In genomic region chr16:2775765-2776499, GRCh38 we compare ENCODE assay signal across 9 cellular contexts. TPM values are rescaled to one million over a fixed set of nuclear protein-coding genes. Genes with fewer than 3 reads are reported as not detected.
A peak's percentile ranks its signal among the peaks of the same experiment; 100 is the strongest.
DNase-seq lines count a peak whose midpoint lies in the region; ATAC-seq and TF ChIP-seq lines count a peak whose summit lies in the region.
"Had no signal": no experiment of that assay in that cellular context is flagged by ENCODE, and none has a peak within 500 bp of the region (broad histone marks: within the 10 kb centered on the region; RNA-seq: fewer than 3 reads in every experiment).

No MANE protein-coding gene starts in this region.

- no peak overlapping the region for H2AFZ ChIP-seq in OCI-LY1 (ENCODE audit: low read length)

- intact Hi-C loops in mucosa of descending colon (cut with DNase I, micrococcal nuclease): no loop called here

- H3K4me1 Mint-ChIP-seq in endodermal cell: peaks cover 15% of the 10 kb centered on the region
- H3K4me1 Mint-ChIP-seq in nephron progenitor cell: peaks cover 54% of the 10 kb centered on the region

- H3K4me3 Mint-ChIP-seq in endodermal cell: peak overlapping the region; percentile 95
- peak overlapping the region; percentile 95 for H3K4me3 Mint-ChIP-seq in nephron progenitor cell

- H3K4me2 ChIP-seq in BLaER1: peak overlapping the region; percentile 92
- H3K4me2 ChIP-seq in OCI-LY1 (ENCODE audit: low read length): peak overlapping the region; percentile 99

- H4K20me1 ChIP-seq in BLaER1 (peaks cover 58% of the 10 kb centered on the region), OCI-LY1 (ENCODE audit: insufficient read depth, low read length) (no peaks in the 10 kb centered on the region)

- DNase-seq in endodermal cell (no peak), nephron progenitor cell (no peak), A172 (ENCODE audit: low spot score) (no peak), mucosa of descending colon (no peak)
- DNase-seq: NCI-H774 had no signal

- no peaks in the 10 kb centered on the region for H3K9me3 ChIP-seq in BLaER1
- no peaks in the 10 kb centered on the region for H3K9me3 ChIP-seq in OCI-LY1 (ENCODE audit: low read length)
- H3K9me3 ChIP-seq in endodermal cell (ENCODE audit: control insufficient read depth, low read length): no peaks in the 10 kb centered on the region
- no peaks in the 10 kb centered on the region for H3K9me3 ChIP-seq in mucosa of descending colon

- H3F3A ChIP-seq in OCI-LY1 (ENCODE audit: insufficient read depth, low read length): no peaks in the 10 kb centered on the region

- H3K9ac ChIP-seq in BLaER1: peak overlapping the region; percentile 100
- H3K9ac ChIP-seq in OCI-LY1 (ENCODE audit: low read length): peak overlapping the region; percentile 97
- peak overlapping the region; percentile 87 for H3K9ac ChIP-seq in endodermal cell (ENCODE audit: extremely low read depth, low read length, poor library complexity, severe bottlenecking)

- no peaks in the 10 kb centered on the region for H3K27me3 Mint-ChIP-seq in endodermal cell (ENCODE audit: insufficient read depth)
- H3K27me3 Mint-ChIP-seq in nephron progenitor cell (ENCODE audit: low read depth, poor library complexity): no peaks in the 10 kb centered on the region

- H3K27ac ChIP-seq in BLaER1 (peak overlapping the region; percentile 100), OCI-LY1 (ENCODE audit: low read depth, low read length, poor library complexity, severe bottlenecking) (peak overlapping the region; percentile 24), endodermal cell (ENCODE audit: low read depth, low read length) (no peak overlapping the region)

- H3K4me1 ChIP-seq in BLaER1 (peaks cover 41% of the 10 kb centered on the region), OCI-LY1 (ENCODE audit: insufficient read depth, low read length, severe bottlenecking) (peaks cover 24% of the 10 kb centered on the region), endodermal cell (ENCODE audit: control insufficient read depth, insufficient read depth, low read length) (no peaks in the 10 kb centered on the region), mucosa of descending colon (ENCODE audit: low read depth) (peaks cover 16% of the 10 kb centered on the region)

- no peaks in the 10 kb centered on the region for H3K9me2 ChIP-seq in OCI-LY1 (ENCODE audit: low read depth, low read length)

- H3K4me3 ChIP-seq in BLaER1 (peak overlapping the region; percentile 99), OCI-LY1 (ENCODE audit: low read depth, low read length, poor library complexity, severe bottlenecking) (peak overlapping the region; percentile 94), endodermal cell (ENCODE audit: low read length) (peak overlapping the region; percentile 99), mucosa of descending colon (no peak overlapping the region)

- ATAC-seq in HG03520 (IDR thresholded peaks at IDR 0.05; ENCODE audit: unreplicated experiment): no peak
- no peak for ATAC-seq in GM19395 (IDR thresholded peaks at IDR 0.05; ENCODE audit: unreplicated experiment)
- no peak for ATAC-seq in mucosa of descending colon

- H3K27ac Mint-ChIP-seq in endodermal cell (peak overlapping the region; percentile 96), nephron progenitor cell (peak overlapping the region; percentile 91)

- H3K79me2 ChIP-seq in OCI-LY1 (ENCODE audit: insufficient read depth, low read length): peaks cover 14% of the 10 kb centered on the region

- no peaks in the 10 kb centered on the region for H3K9me3 Mint-ChIP-seq in endodermal cell
- H3K9me3 Mint-ChIP-seq in nephron progenitor cell: no peaks in the 10 kb centered on the region

- 60 to 63% methylated on average over 11 of the region's 11 CpGs for WGBS in endodermal cell (ENCODE audit: insufficient coverage in 1 of 2, insufficient read length in 1 of 2), 2 experiments

- peaks cover 47% of the 10 kb centered on the region for H3K36me3 ChIP-seq in BLaER1
- peaks cover 39% of the 10 kb centered on the region for H3K36me3 ChIP-seq in OCI-LY1 (ENCODE audit: insufficient read depth, low read length)
- H3K36me3 ChIP-seq in endodermal cell (ENCODE audit: control insufficient read depth, insufficient read depth, low read length): peaks cover 39% of the 10 kb centered on the region
- H3K36me3 ChIP-seq in mucosa of descending colon (ENCODE audit: low read depth): peaks cover 4% of the 10 kb centered on the region

- no peaks in the 10 kb centered on the region for H3K27me3 ChIP-seq in BLaER1
- H3K27me3 ChIP-seq in OCI-LY1 (ENCODE audit: insufficient read depth, low read length): no peaks in the 10 kb centered on the region
- no peaks in the 10 kb centered on the region for H3K27me3 ChIP-seq in endodermal cell (ENCODE audit: control insufficient read depth, insufficient read depth, low read length, poor library complexity, severe bottlenecking)

- peaks cover 40% of the 10 kb centered on the region for H3K36me3 Mint-ChIP-seq in endodermal cell (ENCODE audit: low read depth)
- H3K36me3 Mint-ChIP-seq in nephron progenitor cell (ENCODE audit: low read depth): peaks cover 24% of the 10 kb centered on the region

- TF ChIP-seq CTCF in OCI-LY1 (IDR thresholded peaks at IDR 0.05; ENCODE audit: low read length) (no peak), endodermal cell (conservative IDR thresholded peaks at IDR 0.05) (no peak), nephron progenitor cell (IDR thresholded peaks at IDR 0.05) (no peak), mucosa of descending colon (IDR thresholded peaks at IDR 0.05) (no peak)

RNA-seq across cellular contexts. Expression of gene ELOB, which starts 1.1 kb away (rescaled TPM):
- total RNA-seq in endodermal cell (100 to 1,000 TPM; 264 to 272 TPM), mucosa of descending colon (100 to 1,000 TPM; 231 to 296 (median 285) TPM)
- 227 TPM for polyA plus RNA-seq in endodermal cell (2013, experiment 1 of 2)
- 216 TPM for polyA plus RNA-seq in endodermal cell (2013, experiment 2 of 2)
- 397 and 571 TPM in 2 replicates for total RNA-seq in A172 (2014; rRNA removed; shearing (Covaris generic))

RNA-seq across cellular contexts. Expression of gene PRSS33, which starts 11.4 kb away (rescaled TPM):
- under 1 TPM in 1 of 2 donors, not detected in 1; 0.35 TPM for total RNA-seq in endodermal cell
- polyA plus RNA-seq in endodermal cell (2013, experiment 1 of 2): 0.36 TPM
- 0.41 TPM for polyA plus RNA-seq in endodermal cell (2013, experiment 2 of 2)
- 0.17 and 0.36 TPM in 2 replicates for total RNA-seq in A172 (2014; rRNA removed; shearing (Covaris generic))
- total RNA-seq in mucosa of descending colon: not detected

RNA-seq across cellular contexts. Expression of gene PRSS41, which starts 22.3 kb away (rescaled TPM):
- total RNA-seq in endodermal cell (not detected), mucosa of descending colon (not detected)
- not detected for polyA plus RNA-seq in endodermal cell (2013, experiment 1 of 2)
- polyA plus RNA-seq in endodermal cell (2013, experiment 2 of 2): not detected
- not detected in 2 replicates for total RNA-seq in A172 (2014; rRNA removed; shearing (Covaris generic))

RNA-seq across cellular contexts. Expression of gene SRRM2, which starts 23.5 kb away (rescaled TPM):
- 100 to 1,000 TPM; 843 to 876 TPM for total RNA-seq in endodermal cell
- 625 TPM for polyA plus RNA-seq in endodermal cell (2013, experiment 1 of 2)
- 517 TPM for polyA plus RNA-seq in endodermal cell (2013, experiment 2 of 2)
- total RNA-seq in A172 (2014; rRNA removed; shearing (Covaris generic)): 30.0 and 49.0 TPM in 2 replicates
- total RNA-seq in mucosa of descending colon: 100 to 1,000 TPM; 538 to 819 (median 692) TPM

RNA-seq across cellular contexts. Expression of gene PRSS21, which starts 41.1 kb away (rescaled TPM):
- total RNA-seq in endodermal cell (not detected), mucosa of descending colon (1 to 10 TPM in 1 of 3 donors, under 1 TPM in 2; 0.51 to 4.1 (median 0.58) TPM)
- polyA plus RNA-seq in endodermal cell (2013, experiment 1 of 2): not detected
- polyA plus RNA-seq in endodermal cell (2013, experiment 2 of 2): not detected
- total RNA-seq in A172 (2014; rRNA removed; shearing (Covaris generic)): not detected in 2 replicates
